7 cellular contexts compared by ENCODE assay signal in the genomic region with DNA sequence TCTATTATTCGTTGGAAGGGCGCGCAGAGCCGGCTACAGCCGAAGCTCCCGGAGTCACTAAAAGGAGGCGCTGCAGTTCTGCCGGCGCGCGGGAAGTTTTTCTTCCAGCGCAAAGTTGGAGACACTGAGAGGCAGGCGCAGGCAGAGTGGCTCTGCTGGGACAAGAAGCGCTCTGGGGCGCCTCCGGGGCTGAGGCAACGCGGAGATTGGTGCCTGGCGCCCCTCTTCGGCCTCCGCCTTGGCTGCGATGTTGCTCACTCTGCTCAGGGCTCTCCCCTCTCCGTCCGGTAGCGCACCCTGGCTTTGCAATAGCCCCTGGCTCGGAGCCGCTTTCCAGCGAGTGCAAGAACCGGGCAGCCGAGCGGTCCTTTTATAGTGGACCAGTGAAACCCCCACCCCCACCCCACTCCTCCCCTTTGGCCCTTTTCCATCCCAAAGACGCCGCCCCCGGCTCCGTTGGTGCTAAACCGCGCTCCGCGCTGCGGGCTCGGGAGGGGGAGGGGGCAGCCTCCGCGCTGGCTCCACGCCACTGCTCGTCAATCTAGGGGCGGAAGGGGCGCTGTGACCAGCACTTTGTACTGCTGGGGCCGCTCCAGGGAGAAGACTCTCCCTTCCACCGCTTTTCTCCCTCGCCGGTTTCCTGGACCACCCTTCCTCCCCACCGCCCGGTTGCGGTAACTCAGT. TPM values are rescaled to one million over a fixed set of nuclear protein-coding genes. Genes with fewer than 3 reads are reported as not detected.
DNase-seq lines count a peak whose midpoint lies in the region; ATAC-seq and TF ChIP-seq lines count a peak whose summit lies in the region.

A gene (minus strand): TSS at position 344 of the 684 bp plus-strand sequence. CDS start 455 bp downstream, outside the sequence.

- H3K4me1 ChIP-seq in right cardiac atrium (ENCODE audit: control insufficient read depth, insufficient read depth, low read length) (peaks cover 5% of the 10 kb centered on the region), parathyroid adenoma (no peaks in the 10 kb centered on the region)

- in situ Hi-C loops in GM13976 (cut with MboI; ENCODE audit: low sequenced_read_pairs, unreplicated experiment) (loop anchor here (25.0 kb wide), 2 partner anchors 867 to 1892 kb away; no protein-coding TSS in a partner anchor), astrocyte of the spinal cord (cut with HindIII; ENCODE audit: low sequenced_read_pairs) (no loop called here)

- peak within 1 kb of the TSS; percentile 99 for H3K27ac ChIP-seq in right cardiac atrium (ENCODE audit: low read length)
- H3K27ac ChIP-seq in parathyroid adenoma, result peak within 1 kb of the TSS; percentile 87

- H3K27me3 ChIP-seq in right cardiac atrium (ENCODE audit: control insufficient read depth, insufficient read depth) (no peaks in the 10 kb centered on the region), parathyroid adenoma (ENCODE audit: control insufficient read depth, insufficient read depth, low read length) (no peaks in the 10 kb centered on the region)

- under 1% methylated on average over 54 of the region's 54 CpGs for WGBS in right cardiac atrium

- no peak within 1 kb of the TSS for H3K9ac ChIP-seq in parathyroid adenoma

- peak; percentile 76 to 79 for ATAC-seq in right cardiac atrium

- no peaks in the 10 kb centered on the region for H3K79me2 ChIP-seq in parathyroid adenoma

- H2AFZ ChIP-seq in parathyroid adenoma, result peak within 1 kb of the TSS; percentile 62

- TF ChIP-seq CTCF in GM13976 (IDR thresholded peaks at IDR 0.05; ENCODE audit: borderline replicate concordance, control extremely low read depth, extremely low read depth, insufficient read depth, missing control alignments) (no peak), astrocyte of the spinal cord (IDR thresholded peaks at IDR 0.05; ENCODE audit: low read depth, low read length) (peak; percentile 10), parathyroid adenoma (IDR thresholded peaks at IDR 0.05) (no peak)

- no peaks in the 10 kb centered on the region for H3K36me3 ChIP-seq in parathyroid adenoma (ENCODE audit: control insufficient read depth, insufficient read depth, low read length)

- intact Hi-C loops in right cardiac atrium (cut with DNase I), result loop anchor here (5.0 to 10.0 kb wide), 5 partner anchors 720 to 1902 kb away; no protein-coding TSS in a partner anchor

- peak within 1 kb of the TSS; percentile 98 for H3K4me2 ChIP-seq in parathyroid adenoma (ENCODE audit: low read length)

- H3K4me3 ChIP-seq in astrocyte of the spinal cord (ENCODE audit: low read depth, low read length) (peak within 1 kb of the TSS; percentile 75), right cardiac atrium (ENCODE audit: low read length) (peak within 1 kb of the TSS; percentile 77), parathyroid adenoma (ENCODE audit: low read depth, low read length) (peak within 1 kb of the TSS; percentile 92)

- H3K9me3 ChIP-seq in right cardiac atrium (ENCODE audit: control insufficient read depth, low read length) (no peaks in the 10 kb centered on the region), parathyroid adenoma (ENCODE audit: control insufficient read depth, low read length) (no peaks in the 10 kb centered on the region)

- DNase-seq in GM13976 (ENCODE audit: low spot score) (peak; percentile 43), NCI-H524 treated with DMSO at 0.1 percent for 48 hours (lab: John Stamatoyannopoulos, UW) (peak; percentile 59), astrocyte of the spinal cord (ENCODE audit: low read depth, low spot score) (peak; percentile 86), right cardiac atrium (peak; percentile 95 to 98 (median 98)), NCI-H187 treated with DMSO at 0.1 percent for 48 hours (lab: John Stamatoyannopoulos, UW) (no peak), MV-4-11 (lab: John Stamatoyannopoulos, UW) (no peak)

RNA-seq across cellular contexts. Expression of the gene that starts here (rescaled TPM):
- 100 to 1,000 TPM in 1 of 4 donors, 10 to 100 TPM in 3; 52.3 to 142 (median 73.8) TPM for total RNA-seq in right cardiac atrium
- 88.4 TPM for polyA plus RNA-seq in right cardiac atrium

Comparison
In these comparisons a context has a peak if more than half of its experiments do, and no peak if none do; other contexts are left out.
1. DNase-seq: peak in GM13976 (single experiment), NCI-H524 treated with DMSO at 0.1 percent for 48 hours (single experiment), astrocyte of the spinal cord (single experiment) and right cardiac atrium (3 of 3); none in NCI-H187 treated with DMSO at 0.1 percent for 48 hours (single experiment) and MV-4-11 (single experiment).
2. Peak in every context shown above with its lines, with median percentiles within 50 percentile points of each other: H3K4me3 ChIP-seq.